ENCODE assay signal across 13 cellular contexts in the genomic region with DNA sequence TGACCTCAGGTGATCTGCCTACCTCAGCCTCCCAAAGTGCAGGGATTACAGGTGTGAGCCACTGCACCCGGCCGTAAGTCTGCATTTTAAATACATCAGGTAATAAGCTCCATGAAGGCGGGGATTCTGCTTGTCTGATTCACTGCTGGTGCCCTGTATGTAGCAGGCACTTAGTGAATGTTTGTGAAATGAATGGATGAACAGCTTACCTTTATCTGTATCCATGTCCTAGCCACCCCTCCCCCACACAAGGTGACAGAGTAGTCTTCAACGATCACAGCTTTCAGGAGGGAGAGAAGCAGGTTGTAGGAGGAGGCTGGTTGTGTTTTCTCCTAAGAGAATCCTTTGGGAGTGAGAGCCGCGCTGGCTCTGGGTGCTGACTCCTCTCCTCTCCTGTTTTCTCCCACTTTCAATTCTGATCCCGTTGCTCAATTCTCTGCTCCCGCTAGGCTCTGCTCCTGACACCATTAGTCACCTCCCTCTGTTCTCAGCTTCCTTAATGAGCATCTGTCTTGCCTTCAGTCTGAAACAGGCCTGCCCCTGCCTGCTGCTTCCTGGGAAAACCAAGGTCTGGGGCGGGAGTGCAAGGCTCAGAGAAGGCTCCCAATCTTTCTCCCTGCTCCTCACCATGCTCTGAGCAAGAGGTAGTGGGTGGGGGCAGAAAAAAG.
DNase-seq lines count a peak whose midpoint lies in the region; ATAC-seq and TF ChIP-seq lines count a peak whose summit lies in the region.
"Had no signal": no experiment of that assay in that cellular context is flagged by ENCODE, and none has a peak within 500 bp of the region (broad histone marks: within the 10 kb centered on the region; RNA-seq: fewer than 3 reads in every experiment).

No MANE protein-coding gene starts in this region.

- intact Hi-C loops in CD14-positive monocyte (cut with micrococcal nuclease): no loop called here
- intact Hi-C loops in esophagus muscularis mucosa (cut with DNase I): no loop called here

- peaks cover 0 to 7% (median 5%) of the 10 kb centered on the region in 4 donors for H3K4me1 ChIP-seq in esophagus muscularis mucosa
- H3K4me1 ChIP-seq: sigmoid colon had no signal

- DNase-seq in DMS53 (lab: John Stamatoyannopoulos, UW) (peak; percentile 32), DMS53 treated with DMSO at 0.1 percent for 48 hours (lab: John Stamatoyannopoulos, UW; ENCODE audit: unreplicated experiment) (no peak), NCI-H82 treated with DMSO at 0.1 percent for 48 hours (lab: John Stamatoyannopoulos, UW; ENCODE audit: unreplicated experiment) (peak; percentile 42), omental fat pad (ENCODE audit: low spot score) (no peak), CD14-positive monocyte (ENCODE audit: low spot score) (no peak), esophagus muscularis mucosa (ENCODE audit: extremely low spot score) (no peak)
- DNase-seq: activated T-cell treated with anti-CD3 and anti-CD28 coated beads, Interleukin-2, amount 50 U/mL, for 48 hours; left colon; NCI-H774; sigmoid colon had no signal

- ATAC-seq in esophagus mucosa: peak; percentile 86
- peak; percentile 91 for ATAC-seq in omental fat pad (ENCODE audit: low FRiP score)
- no peak for ATAC-seq in HG02840 (IDR thresholded peaks at IDR 0.05; ENCODE audit: low FRiP score, unreplicated experiment)
- ATAC-seq: left colon had no signal

- no peaks in the 10 kb centered on the region for H3K9me3 ChIP-seq in esophagus muscularis mucosa
- H3K9me3 ChIP-seq: sigmoid colon had no signal

- peaks cover 42% of the 10 kb centered on the region for H3K4me1 Mint-ChIP-seq in CD14-positive monocyte

- peak overlapping the region in 1 of 2 donors; percentile 22 for H3K4me3 Mint-ChIP-seq in CD14-positive monocyte

- H3K27ac ChIP-seq in esophagus muscularis mucosa (replicated peaks in 1 of 4): no peak overlapping the region
- H3K27ac ChIP-seq: 22Rv1, sigmoid colon had no signal

- H3K27me3 Mint-ChIP-seq in CD14-positive monocyte (ENCODE audit: low read depth in 3 of 3): peaks cover 28 to 29% (median 28%) of the 10 kb centered on the region in 3 donors

- H3K9me3 Mint-ChIP-seq in CD14-positive monocyte: peaks cover 2 to 10% (median 5%) of the 10 kb centered on the region in 7 donors

- H3K27me3 ChIP-seq in esophagus muscularis mucosa: no peaks in the 10 kb centered on the region
- H3K27me3 ChIP-seq: sigmoid colon had no signal

- no peaks in the 10 kb centered on the region for H3K36me3 ChIP-seq in esophagus muscularis mucosa
- H3K36me3 ChIP-seq: sigmoid colon had no signal

- no peak for TF ChIP-seq CTCF in omental fat pad (IDR thresholded peaks at IDR 0.05)
- no peak for TF ChIP-seq CTCF in CD14-positive monocyte (IDR thresholded peaks at IDR 0.05)
- no peak for TF ChIP-seq CTCF in esophagus muscularis mucosa (IDR thresholded peaks at IDR 0.05)

- WGBS in esophagus muscularis mucosa: 78% methylated on average over 9 of the region's 9 CpGs

- peak overlapping the region in 2 of 7 donors; percentile 27 to 52 for H3K27ac Mint-ChIP-seq in CD14-positive monocyte

- H3K36me3 Mint-ChIP-seq in CD14-positive monocyte: no peaks in the 10 kb centered on the region

- no peak overlapping the region for H3K4me3 ChIP-seq in esophagus muscularis mucosa
- H3K4me3 ChIP-seq: sigmoid colon had no signal

- no peak for TF ChIP-seq EP300 in esophagus muscularis mucosa (IDR thresholded peaks at IDR 0.05)

- TF ChIP-seq POLR2A in esophagus muscularis mucosa (IDR thresholded peaks at IDR 0.05; ENCODE audit: low read depth): no peak

Comparison
In these comparisons a context has a peak if more than half of its experiments do, and no peak if none do; other contexts are left out.
1. DNase-seq: peak in DMS53 (single experiment) and NCI-H82 treated with DMSO at 0.1 percent for 48 hours (single experiment); none in DMS53 treated with DMSO at 0.1 percent for 48 hours (single experiment), omental fat pad (single experiment), CD14-positive monocyte (single experiment) and esophagus muscularis mucosa (single experiment).